Comparison of ENCODE assay signal across 2 cellular contexts in genomic region chr11:28585007-28585406, GRCh38.
TF ChIP-seq lines count a peak whose summit lies in the region.

No MANE protein-coding gene starts in this region.

TF ChIP-seq in IMR-90, 13 proteins besides CTCF, POLR2A, EP300 and RAD21 (continued from another document):
- no peak for TF ChIP-seq MAZ (IDR thresholded peaks at IDR 0.05; ENCODE audit: borderline replicate concordance, low read depth, low read length)
- TF ChIP-seq RFX5 (IDR thresholded peaks at IDR 0.05; ENCODE audit: low read depth, low read length): no peak
- no peak for TF ChIP-seq RCOR1 (IDR thresholded peaks at IDR 0.05; ENCODE audit: insufficient replicate concordance, low read length)
- TF ChIP-seq MXI1 (IDR thresholded peaks at IDR 0.05; ENCODE audit: borderline replicate concordance, low read depth, low read length): no peak
- TF ChIP-seq BHLHE40 (IDR thresholded peaks at IDR 0.05; ENCODE audit: low read depth, low read length): no peak
- no peak for TF ChIP-seq SMC3 (IDR thresholded peaks at IDR 0.05; ENCODE audit: low read depth, low read length)
- TF ChIP-seq CEBPB (IDR thresholded peaks at IDR 0.05; ENCODE audit: low read depth, low read length): no peak
- no peak for TF ChIP-seq NFE2L2 (IDR thresholded peaks at IDR 0.05; ENCODE audit: low read depth, low read length)
- TF ChIP-seq USF2 (IDR thresholded peaks at IDR 0.05; ENCODE audit: low read depth, low read length): no peak
- no peak for TF ChIP-seq ELK1 (IDR thresholded peaks at IDR 0.05; ENCODE audit: borderline replicate concordance, low read depth, low read length)
- TF ChIP-seq FOS (IDR thresholded peaks at IDR 0.05; ENCODE audit: low read depth, low read length): no peak

TF ChIP-seq in HepG2, 621 proteins besides CTCF, POLR2A, EP300 and RAD21 (continued from another document):
- TF ChIP-seq ZNF576 (CRISPR knock-in tag; IDR thresholded peaks at IDR 0.05) (no peak), GMEB2 (CRISPR knock-in tag; IDR thresholded peaks at IDR 0.05; ENCODE audit: low read depth) (no peak), KLF11 (CRISPR knock-in tag; IDR thresholded peaks at IDR 0.05) (no peak), IRF1 (CRISPR knock-in tag; IDR thresholded peaks at IDR 0.05; ENCODE audit: low read depth) (no peak), RXRB (CRISPR knock-in tag; IDR thresholded peaks at IDR 0.05; ENCODE audit: borderline replicate concordance) (no peak), DBP (CRISPR knock-in tag; IDR thresholded peaks at IDR 0.05; ENCODE audit: not compliant biosample characterization) (no peak), FOXA1 (IDR thresholded peaks at IDR 0.05) (no peak), FOXA1 (CRISPR knock-in tag; IDR thresholded peaks at IDR 0.05) (no peak), ZNF501 (CRISPR knock-in tag; IDR thresholded peaks at IDR 0.05) (no peak), ZNF232 (CRISPR knock-in tag; IDR thresholded peaks at IDR 0.05; ENCODE audit: borderline replicate concordance) (no peak), JUNB (CRISPR knock-in tag; IDR thresholded peaks at IDR 0.05; ENCODE audit: borderline replicate concordance) (no peak), ATF7 (IDR thresholded peaks at IDR 0.05) (no peak), ATF7 (CRISPR knock-in tag; IDR thresholded peaks at IDR 0.05) (no peak), ZNF577 (CRISPR knock-in tag; IDR thresholded peaks at IDR 0.05; ENCODE audit: borderline replicate concordance, low read depth) (no peak), ZC3H13 (CRISPR knock-in tag; IDR thresholded peaks at IDR 0.05) (no peak), ZNF800 (CRISPR knock-in tag; IDR thresholded peaks at IDR 0.05) (no peak), LCORL (IDR thresholded peaks at IDR 0.05) (no peak), LCORL (CRISPR knock-in tag; IDR thresholded peaks at IDR 0.05) (no peak), REL (CRISPR knock-in tag; conservative IDR thresholded peaks at IDR 0.05) (no peak), E2F5 (CRISPR knock-in tag; conservative IDR thresholded peaks at IDR 0.05) (no peak)
